9 cellular contexts compared by ENCODE assay signal in genomic region chr3:62875103-62876002, GRCh38. TPM values are rescaled to one million over a fixed set of nuclear protein-coding genes. Genes with fewer than 3 reads are reported as not detected.
DNase-seq lines count a peak whose midpoint lies in the region; ATAC-seq, FAIRE-seq and TF ChIP-seq lines count a peak whose summit lies in the region.
"Had no signal": no experiment of that assay in that cellular context is flagged by ENCODE, and none has a peak within 500 bp of the region (broad histone marks: within the 10 kb centered on the region; RNA-seq: fewer than 3 reads in every experiment).

CADPS (minus strand) TSS chr3:62875416; CDS start chr3:62875029, 387 bp downstream.

- H3K27me3 ChIP-seq in liver (ENCODE audit: control insufficient read depth in 4 of 4, insufficient read depth in 4 of 4, low read length in 3 of 4) (peaks cover 0 to 18% (median 8%) of the 10 kb centered on the region in 4 donors), HepG2 (ENCODE audit: control insufficient read depth in 1 of 2, insufficient read depth in 2 of 2, low read length in 2 of 2) (no peaks in the 10 kb centered on the region; a peak in 1 of 5 replicates), dorsolateral prefrontal cortex (peaks cover 0 to 15% (median 0%) of the 10 kb centered on the region in 45 donors)

- H3K27me3 Mint-ChIP-seq in mesothelial cell of epicardium (ENCODE audit: low read depth) (peaks cover 93% of the 10 kb centered on the region), immature natural killer cell (ENCODE audit: low read depth in 3 of 3) (peaks cover 10 to 24% (median 13%) of the 10 kb centered on the region in 3 donors)

- TF ChIP-seq RAD21 in liver (IDR thresholded peaks at IDR 0.05) (no peak), HepG2 (CRISPR knock-in tag; IDR thresholded peaks at IDR 0.05) (no peak)

- H3K36me3 Mint-ChIP-seq in mesothelial cell of epicardium, result no peaks in the 10 kb centered on the region
- no peaks in the 10 kb centered on the region for H3K36me3 Mint-ChIP-seq in immature natural killer cell

- in situ Hi-C loops in HepG2 (cut with HindIII; ENCODE audit: extremely low pct_ligation_motif_present, low pct_unique_long_range_greater_than_20kb), result no loop called here

- CTCF ChIA-PET in HepG2 (lab: Yijun Ruan, JAX; ENCODE audit: low intra/inter-chr PET ratio, low total read pairs), result no interaction called here

- BruUV-seq in HepG2 (replicated peaks; lab: Mats Ljungman, UMichigan), result no TSS peak

- H3K27ac ChIP-seq in liver (ENCODE audit: low read depth in 1 of 2, low read length in 2 of 2) (no peak within 1 kb of the TSS), HepG2 (ENCODE audit: extremely low read length, insufficient read depth, low read length) (no peak within 1 kb of the TSS), dorsolateral prefrontal cortex (peak within 1 kb of the TSS; percentile 20 to 95 (median 83))

- no peak within 1 kb of the TSS for H2AFZ ChIP-seq in HepG2 (ENCODE audit: low read length)

- TF ChIP-seq CTCF in liver (IDR thresholded peaks at IDR 0.05; ENCODE audit: low read depth, low read length, missing input control) (no peak), HepG2 (CRISPR knock-in tag; IDR thresholded peaks at IDR 0.05) (no peak), dorsolateral prefrontal cortex (IDR thresholded peaks at IDR 0.05 in 54 of 56, conservative IDR thresholded peaks at IDR 0.05 in 2 of 56; ENCODE audit: low read depth in 1 of 56, partially characterized antibody in 56 of 56) (no peak), mesothelial cell of epicardium (IDR thresholded peaks at IDR 0.05; ENCODE audit: unreplicated experiment) (no peak)

- WGBS in liver, result 6% methylated on average over 56 of the region's 56 CpGs
- 73% methylated on average over 44 of the region's 56 CpGs for WGBS in HepG2 (ENCODE audit: low lambda C conversion rate)

- DNase-seq in HepG2 (ENCODE audit: low spot score) (no peak), dorsolateral prefrontal cortex (peak in 9 of 10 donors; percentile 40 to 85 (median 78)), mesothelial cell of epicardium (ENCODE audit: low spot score in 2 of 2, unreplicated experiment in 2 of 2) (peak in 1 of 2 experiments; percentile 21), GF-D8 (lab: John Stamatoyannopoulos, UW) (no peak), immature natural killer cell (no peak), SIG-M5 (lab: John Stamatoyannopoulos, UW) (no peak)
- DNase-seq: naive thymus-derived CD8-positive, alpha-beta T cell had no signal

- H3K9ac ChIP-seq in liver (ENCODE audit: low read depth in 1 of 2, low read length in 2 of 2) (no peak within 1 kb of the TSS), HepG2 (ENCODE audit: insufficient read depth, low read depth, low read length) (no peak within 1 kb of the TSS)

- no peak for FAIRE-seq in HepG2 (lab: Jason Lieb, UNC)

- TF ChIP-seq EP300 in HepG2 (IDR thresholded peaks at IDR 0.05; ENCODE audit: low read depth in 2 of 2, low read length in 2 of 2), result no peak
- no peak for TF ChIP-seq EP300 in HepG2 (CRISPR knock-in tag; IDR thresholded peaks at IDR 0.05; ENCODE audit: borderline replicate concordance)

- POLR2A ChIA-PET in HepG2 (lab: Yijun Ruan, JAX), result no interaction called here

- intact Hi-C loops in HepG2 (cut with micrococcal nuclease; ENCODE audit: unreplicated experiment) (loop anchor here (10.0 kb wide), 1 partner anchor 319 kb away; no protein-coding TSS in a partner anchor), dorsolateral prefrontal cortex (cut with DNase I) (loop anchor here (5.0 to 10.0 kb wide), 2 partner anchors 187 to 319 kb away; no protein-coding TSS in a partner anchor)

- H3K4me1 ChIP-seq in liver (ENCODE audit: control insufficient read depth in 4 of 4, insufficient read depth in 4 of 4, low read length in 3 of 4), result peaks cover 6 to 15% (median 9%) of the 10 kb centered on the region in 4 donors
- no peaks in the 10 kb centered on the region for H3K4me1 ChIP-seq in HepG2 (ENCODE audit: insufficient read depth, low read length)

- H3K4me1 Mint-ChIP-seq in mesothelial cell of epicardium (peaks cover 12% of the 10 kb centered on the region), immature natural killer cell (no peaks in the 10 kb centered on the region)

- no peak within 1 kb of the TSS for H3K4me2 ChIP-seq in HepG2 (ENCODE audit: low read depth, low read length)

- H3K27ac Mint-ChIP-seq in mesothelial cell of epicardium (no peak within 1 kb of the TSS), immature natural killer cell (no peak within 1 kb of the TSS)
- H3K27ac Mint-ChIP-seq: naive thymus-derived CD8-positive, alpha-beta T cell had no signal

- no peaks in the 10 kb centered on the region for H4K20me1 ChIP-seq in HepG2 (ENCODE audit: insufficient read depth, low read length)

- no peak for TF ChIP-seq POLR2A in HepG2 (IDR thresholded peaks at IDR 0.05; ENCODE audit: insufficient read depth in 1 of 2, low read depth in 2 of 2, low read length in 2 of 2)

- peak within 1 kb of the TSS; percentile 68 for H3K4me3 Mint-ChIP-seq in mesothelial cell of epicardium
- H3K4me3 Mint-ChIP-seq in immature natural killer cell, result no peak within 1 kb of the TSS

- H3K79me2 ChIP-seq in HepG2 (ENCODE audit: insufficient read depth, low read length), result no peaks in the 10 kb centered on the region

- H3K9me3 ChIP-seq in liver (ENCODE audit: control insufficient read depth in 4 of 4, low read length in 3 of 4), result peaks cover 0 to 6% (median under 1%) of the 10 kb centered on the region in 4 donors
- no peaks in the 10 kb centered on the region for H3K9me3 ChIP-seq in HepG2 (ENCODE audit: low read length)

- no peaks in the 10 kb centered on the region for H3K36me3 ChIP-seq in liver (ENCODE audit: control insufficient read depth in 4 of 4, insufficient read depth in 3 of 4, low read depth in 1 of 4, low read length in 3 of 4)
- no peaks in the 10 kb centered on the region for H3K36me3 ChIP-seq in HepG2 (replicated peaks in 1 of 2; ENCODE audit: control insufficient read depth in 1 of 2, insufficient read depth in 2 of 2, low read length in 2 of 2)

- ATAC-seq in HepG2 (no peak), HG03439 (IDR thresholded peaks at IDR 0.05; ENCODE audit: unreplicated experiment) (no peak)
- ATAC-seq: naive thymus-derived CD8-positive, alpha-beta T cell had no signal

- H3K4me3 ChIP-seq in liver (ENCODE audit: low read depth in 1 of 3, low read length in 3 of 3) (peak within 1 kb of the TSS in 2 of 3 donors; percentile 11 to 22), HepG2 (replicated peaks in 1 of 3; ENCODE audit: insufficient read depth in 1 of 3, low read depth in 2 of 3, low read length in 3 of 3) (no peak within 1 kb of the TSS), dorsolateral prefrontal cortex (peak within 1 kb of the TSS; percentile 58 to 88 (median 76))

- H3K9me3 Mint-ChIP-seq in mesothelial cell of epicardium, result peaks cover 7% of the 10 kb centered on the region
- peaks cover 8 to 54% (median 14%) of the 10 kb centered on the region in 6 donors for H3K9me3 Mint-ChIP-seq in immature natural killer cell

TF ChIP-seq in liver, 16 proteins besides CTCF, POLR2A, EP300 and RAD21 (continues in another document):
- no peak for TF ChIP-seq GABPA (IDR thresholded peaks at IDR 0.05 in 1 of 2, conservative IDR thresholded peaks at IDR 0.05 in 1 of 2)
- no peak for TF ChIP-seq YY1 (IDR thresholded peaks at IDR 0.05)
- TF ChIP-seq JUND (IDR thresholded peaks at IDR 0.05), result no peak

TF ChIP-seq in HepG2, 621 proteins besides CTCF, POLR2A, EP300 and RAD21 (continues in another document):
- no peak for TF ChIP-seq ZSCAN22 (CRISPR knock-in tag; IDR thresholded peaks at IDR 0.05)

RNA-seq across cellular contexts. Expression of gene CADPS, which starts in this region (rescaled TPM):
- total RNA-seq in liver, result under 1 TPM; 0.17 to 0.37 TPM
- under 1 TPM in 1 of 2 donors, not detected in 1; 0.05 TPM for polyA plus RNA-seq in liver
- not detected in 2 replicates for total RNA-seq in HepG2 (2016; rRNA removed; fragmentation: Illumina TruSeq; extraction: Trizol)
- total RNA-seq in HepG2 (2016; cell fraction: cytosol; rRNA removed; fragmentation: Illumina TruSeq; extraction: Trizol; ENCODE audit: low read depth), result not detected in 2 replicates
- total RNA-seq in HepG2 (2016; cell fraction: insoluble cytoplasmic fraction; rRNA removed; fragmentation: Illumina TruSeq; extraction: Trizol), result not detected in 2 replicates
- total RNA-seq in HepG2 (2016; cell fraction: membrane; rRNA removed; fragmentation: Illumina TruSeq; extraction: Trizol), result not detected in 2 replicates
- not detected in 2 replicates for total RNA-seq in HepG2 (2016; cell fraction: nucleus; rRNA removed; fragmentation: Illumina TruSeq; extraction: Trizol)
- polyA plus RNA-seq in HepG2 (2011; rRNA removed), result not detected in 2 replicates
- not detected in 2 replicates for polyA plus RNA-seq in HepG2 (2011; cell fraction: cytosol; rRNA removed)
- polyA plus RNA-seq in HepG2 (2011; cell fraction: nucleus; rRNA removed), result not detected in 2 replicates
- polyA plus RNA-seq in HepG2 (2012), result not detected in 2 replicates
- polyA plus RNA-seq in HepG2 (2016; cell fraction: cytosol; fragmentation: Illumina TruSeq; extraction: Trizol; ENCODE audit: low read depth), result not detected in 2 replicates
- not detected in 2 replicates for polyA plus RNA-seq in HepG2 (2016; cell fraction: insoluble cytoplasmic fraction; fragmentation: Illumina TruSeq; extraction: Trizol; ENCODE audit: low read depth)
- not detected in 2 replicates for polyA plus RNA-seq in HepG2 (2016; cell fraction: membrane; fragmentation: Illumina TruSeq; extraction: Trizol; ENCODE audit: low read depth)
- polyA plus RNA-seq in HepG2 (2016; cell fraction: nucleus; fragmentation: Illumina TruSeq; extraction: Trizol; ENCODE audit: insufficient read depth, low read depth), result not detected in 2 replicates
- not detected in 2 replicates for polyA minus RNA-seq in HepG2 (2011; rRNA and poly(A)+ RNA removed; ENCODE audit: low replicate concordance)
- not detected in 2 replicates for polyA minus RNA-seq in HepG2 (2011; cell fraction: cytosol; rRNA and poly(A)+ RNA removed)
- polyA minus RNA-seq in HepG2 (2011; cell fraction: nucleus; rRNA and poly(A)+ RNA removed), result not detected in 2 replicates
- 100 to 1,000 TPM; 108 to 402 (median 282) TPM for total RNA-seq in dorsolateral prefrontal cortex
- 2.7 to 4.2 TPM (median 3.3 TPM) in 3 replicates for total RNA-seq in mesothelial cell of epicardium
- not detected for polyA plus RNA-seq in immature natural killer cell
- total RNA-seq: naive thymus-derived CD8-positive, alpha-beta T cell had no signal
- polyA plus RNA-seq: naive thymus-derived CD8-positive, alpha-beta T cell had no signal

Comparison
In these comparisons a context has a peak if more than half of its experiments do, and no peak if none do; other contexts are left out.
1. RNA of gene CADPS (total RNA-seq): 108 to 402 TPM in dorsolateral prefrontal cortex; 2.7 to 4.2 TPM in mesothelial cell of epicardium, 0.17 to 0.37 TPM in liver and not detected in HepG2; every median in the first group is over 10 times any median in the second.
2. H3K4me3 ChIP-seq: peak in liver (2 of 3) and dorsolateral prefrontal cortex (59 of 59); none in HepG2 (0 of 3).
3. H3K27ac ChIP-seq: peak in dorsolateral prefrontal cortex (59 of 59); none in liver (0 of 2) and HepG2 (single experiment).
4. DNase-seq: peak in dorsolateral prefrontal cortex (9 of 10); none in HepG2 (single experiment), GF-D8 (single experiment), immature natural killer cell (0 of 3) and SIG-M5 (single experiment).